Comparison of ENCODE assay signal across 26 cellular contexts in genomic region chr12:54132979-54133378, GRCh38. TPM values are rescaled to one million over a fixed set of nuclear protein-coding genes. Genes with fewer than 3 reads are reported as not detected.
DNase-seq lines count a peak whose midpoint lies in the region; ATAC-seq, FAIRE-seq and TF ChIP-seq lines count a peak whose summit lies in the region.
"Had no signal": no experiment of that assay in that cellular context is flagged by ENCODE, and none has a peak within 500 bp of the region (broad histone marks: within the 10 kb centered on the region; RNA-seq: fewer than 3 reads in every experiment).

No MANE protein-coding gene starts in this region.

- H3K79me2 ChIP-seq in hepatocyte (peaks cover 16% of the 10 kb centered on the region), osteoblast (ENCODE audit: insufficient read depth, low read length) (peaks cover 1% of the 10 kb centered on the region), HepG2 (ENCODE audit: insufficient read depth, low read length) (no peaks in the 10 kb centered on the region)

- H3K27me3 ChIP-seq in hepatocyte: no peaks in the 10 kb centered on the region
- H3K27me3 ChIP-seq in osteoblast (ENCODE audit: insufficient read depth, low read length): no peaks in the 10 kb centered on the region
- H3K27me3 ChIP-seq in HepG2 (ENCODE audit: control insufficient read depth in 1 of 2, insufficient read depth in 2 of 2, low read length in 2 of 2): no peaks in the 10 kb centered on the region
- peaks cover 4% of the 10 kb centered on the region for H3K27me3 ChIP-seq in thyroid gland

- H3K9me3 ChIP-seq in hepatocyte (ENCODE audit: low read depth): no peaks in the 10 kb centered on the region
- H3K9me3 ChIP-seq in osteoblast (ENCODE audit: low read depth, low read length): no peaks in the 10 kb centered on the region
- no peaks in the 10 kb centered on the region for H3K9me3 ChIP-seq in HepG2 (ENCODE audit: low read length)
- no peaks in the 10 kb centered on the region for H3K9me3 ChIP-seq in thyroid gland
- H3K9me3 ChIP-seq: BLaER1 treated with 17β-estradiol and CSF1 and Interleukin-3, amounts not matched to agents 10 nM and 100 nM; HAP-1; SK-N-SH had no signal

- ATAC-seq in HepG2: no peak

- CTCF ChIA-PET in HepG2 (lab: Yijun Ruan, JAX; ENCODE audit: low intra/inter-chr PET ratio, low total read pairs): no interaction called here

- FAIRE-seq in HepG2 (lab: Jason Lieb, UNC): no peak
- FAIRE-seq: GM12892 had no signal

- no peak overlapping the region for H2AFZ ChIP-seq in hepatocyte
- H2AFZ ChIP-seq in osteoblast (ENCODE audit: low read length): no peak overlapping the region
- H2AFZ ChIP-seq in HepG2 (ENCODE audit: low read length): no peak overlapping the region
- H2AFZ ChIP-seq: GM23338 had no signal

- no TSS peak for BruUV-seq in HepG2 (replicated peaks; lab: Mats Ljungman, UMichigan)

- no peak for TF ChIP-seq CTCF in hepatocyte (IDR thresholded peaks at IDR 0.05; ENCODE audit: poor library complexity)
- TF ChIP-seq CTCF in osteoblast (IDR thresholded peaks at IDR 0.05; ENCODE audit: extremely low read depth, low read depth, low read length): no peak
- no peak for TF ChIP-seq CTCF in HepG2 (CRISPR knock-in tag; IDR thresholded peaks at IDR 0.05)
- TF ChIP-seq CTCF in thyroid gland (IDR thresholded peaks at IDR 0.05): no peak

- peak; percentile 86 for DNase-seq in NCI-H1694 treated with DMSO at 0.1 percent for 48 hours (lab: John Stamatoyannopoulos, UW)
- no peak for DNase-seq in NCI-H1694 (lab: John Stamatoyannopoulos, UW)
- no peak for DNase-seq in hepatocyte (ENCODE audit: low spot score)
- DNase-seq in osteoblast (ENCODE audit: insufficient read length, low spot score, missing footprints): peak; percentile 37
- no peak for DNase-seq in stimulated activated CD4-positive, alpha-beta T cell treated with anti-CD3 and anti-CD28 coated beads, Interleukin-4, amount 100 ng/mL, for 1 hour
- DNase-seq in 8988T: no peak
- no peak for DNase-seq in HepG2 (ENCODE audit: low spot score)
- DNase-seq in thyroid gland: no peak
- DNase-seq: CD4-positive, alpha-beta memory T cell; DND-41; Karpas-422; NCI-H1417; NCI-H187 treated with DMSO at 0.1 percent for 48 hours; NCI-H2107; NCI-H2227 treated with DMSO at 0.1 percent for 48 hours; NCI-H510A treated with DMSO at 0.1 percent for 48 hours; NCI-H774; NK-92 treated with Interleukin-12 subunit alpha and Interleukin-12 subunit beta, amount 100 ng/mL, for 24 hours; SHP77 treated with DMSO at 0.1 percent for 48 hours; SK-N-SH had no signal

- no peak for TF ChIP-seq RAD21 in HepG2 (CRISPR knock-in tag; IDR thresholded peaks at IDR 0.05)

- TF ChIP-seq POLR2A in HepG2 (IDR thresholded peaks at IDR 0.05; ENCODE audit: insufficient read depth in 1 of 2, low read depth in 2 of 2, low read length in 2 of 2) (no peak), thyroid gland (IDR thresholded peaks at IDR 0.05) (no peak)

- in situ Hi-C loops in HepG2 (cut with HindIII; ENCODE audit: extremely low pct_ligation_motif_present, low pct_unique_long_range_greater_than_20kb): loop anchor here (5.0 kb wide), 1 partner anchor 101 kb away; the partner anchor contains the start of gene HOXC5

- intact Hi-C loops in HepG2 (cut with micrococcal nuclease; ENCODE audit: unreplicated experiment): no loop called here
- intact Hi-C loops in thyroid gland (cut with DNase I): no loop called here

- POLR2A ChIA-PET in HepG2 (lab: Yijun Ruan, JAX): no interaction called here

- H3K4me3 ChIP-seq in hepatocyte (no peak overlapping the region), osteoblast (ENCODE audit: insufficient read depth, low read length) (no peak overlapping the region), HepG2 (replicated peaks in 1 of 3; ENCODE audit: insufficient read depth in 1 of 3, low read depth in 2 of 3, low read length in 3 of 3) (no peak overlapping the region), thyroid gland (replicated peaks in 1 of 3) (no peak overlapping the region)
- H3K4me3 ChIP-seq: BLaER1 treated with 17β-estradiol and CSF1 and Interleukin-3, amounts not matched to agents 10 nM and 100 nM; GM23338; HAP-1 had no signal

- H3K36me3 ChIP-seq in hepatocyte (replicated peaks; ENCODE audit: insufficient read depth, low read depth) (no peaks in the 10 kb centered on the region), osteoblast (ENCODE audit: insufficient read depth, low read length) (peaks cover 16% of the 10 kb centered on the region), HepG2 (replicated peaks in 1 of 2; ENCODE audit: control insufficient read depth in 1 of 2, insufficient read depth in 2 of 2, low read length in 2 of 2) (no peaks in the 10 kb centered on the region), thyroid gland (no peaks in the 10 kb centered on the region)
- H3K36me3 ChIP-seq: BLaER1 treated with 17β-estradiol and CSF1 and Interleukin-3, amounts not matched to agents 10 nM and 100 nM; HAP-1 had no signal

- 57% methylated on average over 7 of the region's 7 CpGs for WGBS in hepatocyte (ENCODE audit: low lambda C conversion rate, missing lambda C conversion rate)
- WGBS in HepG2 (ENCODE audit: low lambda C conversion rate): 57% methylated on average over 7 of the region's 7 CpGs
- 83 to 86% methylated on average over 7 of the region's 7 CpGs for WGBS in thyroid gland, 2 donors

- H3K4me1 ChIP-seq in hepatocyte (ENCODE audit: insufficient read depth) (peaks cover 54% of the 10 kb centered on the region), osteoblast (ENCODE audit: insufficient read depth, low read length) (peaks cover 1% of the 10 kb centered on the region), HepG2 (ENCODE audit: insufficient read depth, low read length) (peaks cover 79% of the 10 kb centered on the region), thyroid gland (no peaks in the 10 kb centered on the region)
- H3K4me1 ChIP-seq: BLaER1 treated with 17β-estradiol and CSF1 and Interleukin-3, amounts not matched to agents 10 nM and 100 nM; HAP-1 had no signal

- H4K20me1 ChIP-seq in hepatocyte (ENCODE audit: insufficient read depth, poor library complexity, severe bottlenecking) (no peaks in the 10 kb centered on the region), osteoblast (ENCODE audit: insufficient read depth, low read length) (peaks cover 20% of the 10 kb centered on the region), HepG2 (ENCODE audit: insufficient read depth, low read length) (no peaks in the 10 kb centered on the region)

- no peak overlapping the region for H3K9ac ChIP-seq in HepG2 (ENCODE audit: insufficient read depth, low read depth, low read length)
- H3K9ac ChIP-seq: BLaER1 treated with 17β-estradiol and CSF1 and Interleukin-3, amounts not matched to agents 10 nM and 100 nM; SK-N-SH had no signal

- no peaks in the 10 kb centered on the region for H3K9me2 ChIP-seq in hepatocyte (replicated peaks; ENCODE audit: insufficient read depth)
- H3K9me2 ChIP-seq: SK-N-SH had no signal

- TF ChIP-seq EP300 in HepG2 (IDR thresholded peaks at IDR 0.05; ENCODE audit: low read depth in 2 of 2, low read length in 2 of 2) (no peak), HepG2 (CRISPR knock-in tag; IDR thresholded peaks at IDR 0.05; ENCODE audit: borderline replicate concordance) (no peak)

- H3K4me2 ChIP-seq in hepatocyte (no peak overlapping the region), osteoblast (ENCODE audit: insufficient read depth, low read length) (no peak overlapping the region), HepG2 (ENCODE audit: low read depth, low read length) (no peak overlapping the region)
- H3K4me2 ChIP-seq: BLaER1 treated with 17β-estradiol and CSF1 and Interleukin-3, amounts not matched to agents 10 nM and 100 nM; GM23338; SK-N-SH had no signal

- H3K27ac ChIP-seq in hepatocyte (peak overlapping the region; percentile 41), osteoblast (ENCODE audit: low read depth, low read length) (no peak overlapping the region), HepG2 (ENCODE audit: extremely low read length, insufficient read depth, low read length) (no peak overlapping the region), thyroid gland (no peak overlapping the region)
- H3K27ac ChIP-seq: 22Rv1; BLaER1 treated with 17β-estradiol and CSF1 and Interleukin-3, amounts not matched to agents 10 nM and 100 nM; RWPE1 had no signal

RNA-seq across cellular contexts. Expression of gene SMUG1, which starts 55.8 kb away (rescaled TPM):
- total RNA-seq in hepatocyte: 54.3 and 59.1 TPM in 2 replicates
- 70.3 and 77.9 TPM in 2 replicates for polyA plus RNA-seq in hepatocyte
- 23.5 and 36.5 TPM in 2 replicates for total RNA-seq in osteoblast
- 35.6 and 36.9 TPM in 2 replicates for total RNA-seq in HepG2 (2016; rRNA removed; fragmentation: Illumina TruSeq; extraction: Trizol)
- 47.1 and 69.5 TPM in 2 replicates for total RNA-seq in HepG2 (2016; cell fraction: cytosol; rRNA removed; fragmentation: Illumina TruSeq; extraction: Trizol; ENCODE audit: low read depth)
- 33.2 and 38.5 TPM in 2 replicates for total RNA-seq in HepG2 (2016; cell fraction: insoluble cytoplasmic fraction; rRNA removed; fragmentation: Illumina TruSeq; extraction: Trizol)
- total RNA-seq in HepG2 (2016; cell fraction: membrane; rRNA removed; fragmentation: Illumina TruSeq; extraction: Trizol): 50.2 and 62.2 TPM in 2 replicates
- 19.8 and 23.2 TPM in 2 replicates for total RNA-seq in HepG2 (2016; cell fraction: nucleus; rRNA removed; fragmentation: Illumina TruSeq; extraction: Trizol)
- 31.9 and 36.1 TPM in 2 replicates for polyA plus RNA-seq in HepG2 (2011; rRNA removed)
- 28.5 and 39.2 TPM in 2 replicates for polyA plus RNA-seq in HepG2 (2011; cell fraction: cytosol; rRNA removed)
- polyA plus RNA-seq in HepG2 (2011; cell fraction: nucleus; rRNA removed): 27.2 and 35.2 TPM in 2 replicates
- polyA plus RNA-seq in HepG2 (2012): 19.2 and 20.4 TPM in 2 replicates
- 48.5 and 64.8 TPM in 2 replicates for polyA plus RNA-seq in HepG2 (2016; cell fraction: cytosol; fragmentation: Illumina TruSeq; extraction: Trizol; ENCODE audit: low read depth)
- polyA plus RNA-seq in HepG2 (2016; cell fraction: insoluble cytoplasmic fraction; fragmentation: Illumina TruSeq; extraction: Trizol; ENCODE audit: low read depth): 32.5 and 38.2 TPM in 2 replicates
- polyA plus RNA-seq in HepG2 (2016; cell fraction: membrane; fragmentation: Illumina TruSeq; extraction: Trizol; ENCODE audit: low read depth): 43.2 and 48.1 TPM in 2 replicates
- polyA plus RNA-seq in HepG2 (2016; cell fraction: nucleus; fragmentation: Illumina TruSeq; extraction: Trizol; ENCODE audit: insufficient read depth, low read depth): 35.0 and 38.8 TPM in 2 replicates
- polyA minus RNA-seq in HepG2 (2011; rRNA and poly(A)+ RNA removed; ENCODE audit: low replicate concordance): 30.8 and 73.6 TPM in 2 replicates
- polyA minus RNA-seq in HepG2 (2011; cell fraction: cytosol; rRNA and poly(A)+ RNA removed): 7.7 TPM in 2 replicates
- 22.7 and 32.0 TPM in 2 replicates for polyA minus RNA-seq in HepG2 (2011; cell fraction: nucleus; rRNA and poly(A)+ RNA removed)
- total RNA-seq in thyroid gland: 10 to 100 TPM; 33.6 to 44.2 (median 39.7) TPM

Comparison
In these comparisons a context has a peak if more than half of its experiments do, and no peak if none do; other contexts are left out.
1. DNase-seq: peak in NCI-H1694 treated with DMSO at 0.1 percent for 48 hours (single experiment) and osteoblast (single experiment); none in NCI-H1694 (single experiment), hepatocyte (single experiment), stimulated activated CD4-positive, alpha-beta T cell treated with anti-CD3 and anti-CD28 coated beads, Interleukin-4, amount 100 ng/mL, for 1 hour (single experiment), 8988T (single experiment), HepG2 (single experiment) and thyroid gland (0 of 2).